Comparison of ENCODE assay signal across 8 cellular contexts in the genomic region with DNA sequence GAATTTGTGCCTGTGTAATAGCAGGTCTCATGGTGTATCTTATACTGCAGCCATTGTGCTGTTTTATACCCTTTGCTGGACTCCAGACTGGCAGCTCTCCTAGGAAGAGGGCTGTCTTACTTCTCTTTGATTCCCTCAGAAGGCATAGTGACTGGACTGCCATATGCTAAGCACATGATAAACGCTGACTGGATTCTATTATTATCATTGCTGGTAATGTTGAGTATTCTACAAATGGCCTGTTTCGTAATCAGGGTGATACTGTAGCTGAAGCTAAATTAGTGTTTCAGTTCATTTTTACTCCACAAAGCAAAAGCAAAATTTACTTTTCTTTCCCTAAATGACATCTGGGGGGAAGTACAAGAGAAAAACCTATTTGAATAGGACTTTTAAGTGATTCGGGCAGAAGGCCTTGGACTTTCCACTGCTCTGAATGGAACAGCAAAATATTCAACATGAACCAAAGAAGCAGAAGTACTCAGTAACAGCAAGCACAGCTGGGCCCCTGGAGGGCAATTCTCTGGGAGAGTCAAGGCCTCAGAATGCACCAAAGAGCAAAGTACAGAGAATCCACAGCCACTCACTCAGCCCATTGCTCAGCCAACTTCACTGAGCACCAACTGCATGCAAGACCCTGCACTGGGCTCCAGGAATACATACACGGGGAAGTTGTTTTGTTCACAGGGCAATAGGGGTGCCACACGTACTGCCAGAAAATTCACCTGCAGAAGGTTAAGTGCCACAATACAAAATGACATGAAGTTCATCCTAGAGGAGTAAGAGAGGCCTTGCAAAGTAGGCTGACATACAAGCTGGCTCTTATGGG. TPM values are rescaled to one million over a fixed set of nuclear protein-coding genes. Genes with fewer than 3 reads are reported as not detected.
A peak's percentile ranks its signal among the peaks of the same experiment; 100 is the strongest.
DNase-seq lines count a peak whose midpoint lies in the region; ATAC-seq and TF ChIP-seq lines count a peak whose summit lies in the region.

No MANE protein-coding gene starts in this region.

- H3K4me3 Mint-ChIP-seq in activated CD8-positive, alpha-beta T cell treated with anti-CD3 and anti-CD28 coated beads for 36 hours: no peak overlapping the region
- H3K4me3 Mint-ChIP-seq in activated CD8-positive, alpha-beta T cell treated with anti-CD3 and anti-CD28 coated beads, Interleukin-2, amount 10 ng/mL, durations not matched to agents 7 days and 5 days: no peak overlapping the region

- peaks cover 11% of the 10 kb centered on the region for H3F3A ChIP-seq in OCI-LY1 (ENCODE audit: insufficient read depth, low read length)

- CTCF ChIA-PET in activated CD8-positive, alpha-beta T cell treated with anti-CD3 and anti-CD28 coated beads for 36 hours (lab: Charles Lee): interaction anchor here (0.9 to 1.8 kb wide), 5 partner anchors 9 to 129 kb away, joined by 3 to 7 read pairs (median 3); no protein-coding TSS in a partner anchor
- CTCF ChIA-PET in activated CD8-positive, alpha-beta T cell treated with anti-CD3 and anti-CD28 coated beads, Interleukin-2, amount 10 ng/mL, durations not matched to agents 7 days and 5 days (lab: Charles Lee): no interaction called here

- no peak for TF ChIP-seq CTCF in activated CD8-positive, alpha-beta T cell treated with anti-CD3 and anti-CD28 coated beads for 36 hours (IDR thresholded peaks at IDR 0.05)
- no peak for TF ChIP-seq CTCF in OCI-LY1 (IDR thresholded peaks at IDR 0.05; ENCODE audit: low read length)

- peaks cover 38% of the 10 kb centered on the region for H3K4me1 Mint-ChIP-seq in activated CD8-positive, alpha-beta T cell treated with anti-CD3 and anti-CD28 coated beads for 36 hours (ENCODE audit: low read depth)
- peaks cover 15% of the 10 kb centered on the region for H3K4me1 Mint-ChIP-seq in activated CD8-positive, alpha-beta T cell treated with anti-CD3 and anti-CD28 coated beads, Interleukin-2, amount 10 ng/mL, durations not matched to agents 7 days and 5 days (ENCODE audit: low read depth)

- intact Hi-C loops in activated CD8-positive, alpha-beta T cell treated with anti-CD3 and anti-CD28 coated beads for 36 hours (cut with micrococcal nuclease): no loop called here

- H3K27ac ChIP-seq in OCI-LY1 (ENCODE audit: low read depth, low read length, poor library complexity, severe bottlenecking) (peak overlapping the region; percentile 96), substantia nigra (ENCODE audit: low read depth, low read length, poor library complexity, severe bottlenecking) (peak overlapping the region; percentile 39)

- POLR2A ChIA-PET in activated CD8-positive, alpha-beta T cell treated with anti-CD3 and anti-CD28 coated beads for 36 hours (lab: Charles Lee): interaction anchor here (1.4 to 3.0 kb wide), 2 partner anchors 12 to 56 kb away, joined by 3 to 24 read pairs; no protein-coding TSS in a partner anchor
- POLR2A ChIA-PET in activated CD8-positive, alpha-beta T cell treated with anti-CD3 and anti-CD28 coated beads, Interleukin-2, amount 10 ng/mL, durations not matched to agents 7 days and 5 days (lab: Charles Lee): interaction anchor here (1.4 kb wide), 1 partner anchor 56 kb away, joined by 4 read pairs; no protein-coding TSS in a partner anchor

- H3K27me3 ChIP-seq in OCI-LY1 (ENCODE audit: insufficient read depth, low read length): no peaks in the 10 kb centered on the region

- no peak for DNase-seq in activated CD8-positive, alpha-beta T cell treated with anti-CD3 and anti-CD28 coated beads for 36 hours
- DNase-seq in activated CD8-positive, alpha-beta T cell treated with anti-CD3 and anti-CD28 coated beads, Interleukin-2, amount 10 ng/mL, durations not matched to agents 7 days and 5 days: no peak
- DNase-seq in foreskin melanocyte: peak; percentile 100
- DNase-seq in substantia nigra (lab: John Stamatoyannopoulos, UW): peak in 6 of 49 donors; percentile 8 to 46 (median 16)
- no peak for DNase-seq in erythroblast (lab: John Stamatoyannopoulos, UW)
- DNase-seq in DMS 273 treated with DMSO at 0.1 percent for 48 hours (lab: John Stamatoyannopoulos, UW): no peak

- no peak overlapping the region for H2AFZ ChIP-seq in OCI-LY1 (ENCODE audit: low read length)

- H3K9me3 ChIP-seq in OCI-LY1 (ENCODE audit: low read length): no peaks in the 10 kb centered on the region

- no peaks in the 10 kb centered on the region for H3K9me2 ChIP-seq in OCI-LY1 (ENCODE audit: low read depth, low read length)

- H3K27me3 Mint-ChIP-seq in activated CD8-positive, alpha-beta T cell treated with anti-CD3 and anti-CD28 coated beads for 36 hours: no peaks in the 10 kb centered on the region
- no peaks in the 10 kb centered on the region for H3K27me3 Mint-ChIP-seq in activated CD8-positive, alpha-beta T cell treated with anti-CD3 and anti-CD28 coated beads, Interleukin-2, amount 10 ng/mL, durations not matched to agents 7 days and 5 days (ENCODE audit: low read depth)

- peaks cover 54% of the 10 kb centered on the region for H3K4me1 ChIP-seq in OCI-LY1 (ENCODE audit: insufficient read depth, low read length, severe bottlenecking)

- H3K9me3 Mint-ChIP-seq in activated CD8-positive, alpha-beta T cell treated with anti-CD3 and anti-CD28 coated beads for 36 hours: no peaks in the 10 kb centered on the region
- H3K9me3 Mint-ChIP-seq in activated CD8-positive, alpha-beta T cell treated with anti-CD3 and anti-CD28 coated beads, Interleukin-2, amount 10 ng/mL, durations not matched to agents 7 days and 5 days (ENCODE audit: insufficient read depth): no peaks in the 10 kb centered on the region

- H3K4me2 ChIP-seq in OCI-LY1 (ENCODE audit: low read length): peak overlapping the region; percentile 46

- H3K4me3 ChIP-seq in OCI-LY1 (ENCODE audit: low read depth, low read length, poor library complexity, severe bottlenecking): peak overlapping the region; percentile 8

- ATAC-seq in activated CD8-positive, alpha-beta T cell treated with anti-CD3 and anti-CD28 coated beads for 36 hours: peak; percentile 49
- ATAC-seq in activated CD8-positive, alpha-beta T cell treated with anti-CD3 and anti-CD28 coated beads, Interleukin-2, amount 10 ng/mL, durations not matched to agents 7 days and 5 days: no peak
- ATAC-seq in HG02870 (IDR thresholded peaks at IDR 0.05; ENCODE audit: unreplicated experiment): peak; percentile 62

- TF ChIP-seq POLR2A in erythroblast (IDR thresholded peaks at IDR 0.05; ENCODE audit: low read length): no peak

- no peaks in the 10 kb centered on the region for H4K20me1 ChIP-seq in OCI-LY1 (ENCODE audit: insufficient read depth, low read length)

- no peaks in the 10 kb centered on the region for H3K36me3 ChIP-seq in OCI-LY1 (ENCODE audit: insufficient read depth, low read length)

- no peaks in the 10 kb centered on the region for H3K79me2 ChIP-seq in OCI-LY1 (ENCODE audit: insufficient read depth, low read length)

- H3K36me3 Mint-ChIP-seq in activated CD8-positive, alpha-beta T cell treated with anti-CD3 and anti-CD28 coated beads for 36 hours (ENCODE audit: low read depth): no peaks in the 10 kb centered on the region
- H3K36me3 Mint-ChIP-seq in activated CD8-positive, alpha-beta T cell treated with anti-CD3 and anti-CD28 coated beads, Interleukin-2, amount 10 ng/mL, durations not matched to agents 7 days and 5 days (ENCODE audit: low read depth): no peaks in the 10 kb centered on the region

- H3K9ac ChIP-seq in OCI-LY1 (ENCODE audit: low read length): peak overlapping the region; percentile 32; the same call in 1 of the 2 replicates

- H3K27ac Mint-ChIP-seq in activated CD8-positive, alpha-beta T cell treated with anti-CD3 and anti-CD28 coated beads for 36 hours: peak overlapping the region; percentile 82
- H3K27ac Mint-ChIP-seq in activated CD8-positive, alpha-beta T cell treated with anti-CD3 and anti-CD28 coated beads, Interleukin-2, amount 10 ng/mL, durations not matched to agents 7 days and 5 days: no peak overlapping the region

RNA-seq across cellular contexts. Expression of a gene that starts 7.9 kb away (rescaled TPM):
- 10 to 100 TPM; 47.1 to 47.9 TPM for total RNA-seq in activated CD8-positive, alpha-beta T cell treated with anti-CD3 and anti-CD28 coated beads for 36 hours
- total RNA-seq in activated CD8-positive, alpha-beta T cell treated with anti-CD3 and anti-CD28 coated beads, Interleukin-2, amount 10 ng/mL, durations not matched to agents 7 days and 5 days: 10 to 100 TPM; 23.1 to 26.3 TPM
